In genomic region chr17:56773124-56773523, GRCh38 we compare ENCODE assay signal across 18 cellular contexts.
DNase-seq lines count a peak whose midpoint lies in the region; ATAC-seq and TF ChIP-seq lines count a peak whose summit lies in the region.
"Had no signal": no experiment of that assay in that cellular context is flagged by ENCODE, and none has a peak within 500 bp of the region (broad histone marks: within the 10 kb centered on the region; RNA-seq: fewer than 3 reads in every experiment).

No MANE protein-coding gene starts in this region.

- no peak overlapping the region for H2AFZ ChIP-seq in PC-3 (ENCODE audit: low read length)
- H2AFZ ChIP-seq: GM23248 had no signal

- H3F3A ChIP-seq in PC-3 (ENCODE audit: low read length, unreplicated experiment) = no peaks in the 10 kb centered on the region

- H3K27ac ChIP-seq in BLaER1 (peak overlapping the region; percentile 24; the same call in 1 of the 2 replicates), PC-3 (ENCODE audit: low read length) (peak overlapping the region; percentile 86)
- H3K27ac ChIP-seq: C4-2B, GM23248 had no signal

- H4K20me1 ChIP-seq in BLaER1 (no peaks in the 10 kb centered on the region), PC-3 (ENCODE audit: low read length) (no peaks in the 10 kb centered on the region)

- no peaks in the 10 kb centered on the region for H3K9me3 Mint-ChIP-seq in T-cell
- H3K9me3 Mint-ChIP-seq: CD4-positive, CD25-positive, alpha-beta regulatory T cell; CD8-positive, alpha-beta T cell had no signal

- peaks cover 4% of the 10 kb centered on the region; the same call in 1 of the 2 replicates for H3K9me3 ChIP-seq in BLaER1
- H3K9me3 ChIP-seq in PC-3 (ENCODE audit: low read length) = no peaks in the 10 kb centered on the region
- H3K9me3 ChIP-seq: Caco-2 had no signal

- H3K4me3 ChIP-seq in BLaER1 = no peak overlapping the region
- H3K4me3 ChIP-seq in PC-3 (ENCODE audit: low read length) = no peak overlapping the region
- H3K4me3 ChIP-seq: GM23248 had no signal

- no peaks in the 10 kb centered on the region for H3K36me3 Mint-ChIP-seq in T-cell
- H3K36me3 Mint-ChIP-seq: CD4-positive, CD25-positive, alpha-beta regulatory T cell; CD8-positive, alpha-beta T cell had no signal

- H3K79me2 ChIP-seq in PC-3 (ENCODE audit: low read length) = no peaks in the 10 kb centered on the region

- peaks cover 0 to under 1% (median 0%) of the 10 kb centered on the region in 3 donors for H3K4me1 Mint-ChIP-seq in T-cell

- no peaks in the 10 kb centered on the region for H3K27me3 Mint-ChIP-seq in T-cell
- H3K27me3 Mint-ChIP-seq: CD4-positive, CD25-positive, alpha-beta regulatory T cell had no signal

- DNase-seq in NCI-H82 (lab: John Stamatoyannopoulos, UW) (peak; percentile 17), NCI-H82 treated with DMSO at 0.1 percent for 48 hours (lab: John Stamatoyannopoulos, UW; ENCODE audit: unreplicated experiment) (no peak), PC-3 (no peak), erythroblast (lab: John Stamatoyannopoulos, UW) (peak; percentile 36 to 65), T-cell (no peak)
- DNase-seq in central memory CD4-positive, alpha-beta T cell = no peak
- DNase-seq: Caco-2; CD4-positive, CD25-positive, alpha-beta regulatory T cell; CD8-positive, alpha-beta T cell; DMS53; DMS79 treated with DMSO at 0.1 percent for 48 hours; GF-D8; GM23248; H7; HCEC 1CT had no signal

- no peak for TF ChIP-seq POLR2A in erythroblast (IDR thresholded peaks at IDR 0.05; ENCODE audit: low read length)

- H3K9ac ChIP-seq in BLaER1 (no peak overlapping the region), PC-3 (ENCODE audit: low read length) (peak overlapping the region; percentile 31)
- H3K9ac ChIP-seq: GM23248 had no signal

- no peak overlapping the region for H3K27ac Mint-ChIP-seq in T-cell
- H3K27ac Mint-ChIP-seq: CD4-positive, CD25-positive, alpha-beta regulatory T cell; CD8-positive, alpha-beta T cell had no signal

- TF ChIP-seq CTCF in PC-3 (conservative IDR thresholded peaks at IDR 0.05; ENCODE audit: low read depth, low read length) = no peak

- H3K27me3 ChIP-seq in BLaER1 = no peaks in the 10 kb centered on the region
- no peaks in the 10 kb centered on the region for H3K27me3 ChIP-seq in PC-3 (ENCODE audit: low read length)

- H3K4me1 ChIP-seq in BLaER1 = peaks cover 82% of the 10 kb centered on the region
- H3K4me1 ChIP-seq in PC-3 (ENCODE audit: insufficient read depth, low read length) = peaks cover 32% of the 10 kb centered on the region
- H3K4me1 ChIP-seq: Caco-2 had no signal

- H3K4me2 ChIP-seq in BLaER1 (no peak overlapping the region; the same call in 1 of the 2 replicates), PC-3 (ENCODE audit: low read length) (peak overlapping the region; percentile 65; the same call in 1 of the 2 replicates)

- H3K36me3 ChIP-seq in BLaER1 (no peaks in the 10 kb centered on the region), PC-3 (ENCODE audit: low read depth, low read length) (no peaks in the 10 kb centered on the region)

- intact Hi-C loops in PC-3 (cut with micrococcal nuclease) = no loop called here

- POLR2A ChIA-PET in PC-3 (lab: Charles Lee; ENCODE audit: unreplicated experiment) (interaction anchor here (0.5 to 0.7 kb wide), 2 partner anchors 17 to 92 kb away, joined by 3 to 17 read pairs; no protein-coding TSS in a partner anchor), T-cell (lab: Charles Lee) (no interaction called here)

- ATAC-seq in PC-3 = no peak
- ATAC-seq in T-cell (replicated peaks in 1 of 4) = no peak
- ATAC-seq in HG03469 (IDR thresholded peaks at IDR 0.05; ENCODE audit: unreplicated experiment) = no peak
- ATAC-seq: CD8-positive, alpha-beta T cell had no signal

- BruUV-seq in PC-3 (replicated peaks; lab: Mats Ljungman, UMichigan) = no TSS peak

- CTCF ChIA-PET in PC-3 (lab: Charles Lee) (interaction anchor here (0.6 kb wide), 1 partner anchor 18 kb away, joined by 5 read pairs; no protein-coding TSS in a partner anchor), T-cell (lab: Charles Lee) (no interaction called here)

- no peak overlapping the region for H3K4me3 Mint-ChIP-seq in T-cell
- H3K4me3 Mint-ChIP-seq: CD4-positive, CD25-positive, alpha-beta regulatory T cell; CD8-positive, alpha-beta T cell had no signal

- no peaks in the 10 kb centered on the region for H3K9me2 ChIP-seq in PC-3 (replicated peaks; ENCODE audit: low read length)

Comparison
In these comparisons a context has a peak if more than half of its experiments do, and no peak if none do; other contexts are left out.
1. DNase-seq: peak in NCI-H82 (single experiment) and erythroblast (2 of 2); none in NCI-H82 treated with DMSO at 0.1 percent for 48 hours (single experiment), PC-3 (single experiment), T-cell (0 of 34) and central memory CD4-positive, alpha-beta T cell (single experiment).